8 cellular contexts compared by ENCODE assay signal in genomic region chr14:20606190-20606901, GRCh38.
DNase-seq lines count a peak whose midpoint lies in the region; ATAC-seq and TF ChIP-seq lines count a peak whose summit lies in the region.

No MANE protein-coding gene starts in this region.

- DNase-seq in Ammon's horn (ENCODE audit: low spot score), result peak; percentile 57
- peak; percentile 31 for DNase-seq in HCEC 1CT
- peak; percentile 52 for DNase-seq in kidney tubule cell (ENCODE audit: low spot score)
- DNase-seq in activated effector memory CD4-positive, alpha-beta T cell treated with Interleukin-2 at 50 U/mL for 16 hours, result no peak

- H3K4me3 ChIP-seq in WI38 (ENCODE audit: low read depth, low read length), result no peak overlapping the region

- peak; percentile 18; the same call in 1 of the 2 replicates for TF ChIP-seq CTCF in WI38 (IDR thresholded peaks at IDR 0.05; ENCODE audit: low read depth, low read length)

- ATAC-seq in HG02623 (IDR thresholded peaks at IDR 0.05; ENCODE audit: unreplicated experiment) (no peak), HG02763 (IDR thresholded peaks at IDR 0.05; ENCODE audit: unreplicated experiment) (no peak), HG03442 (IDR thresholded peaks at IDR 0.05; ENCODE audit: unreplicated experiment) (no peak)
